ENCODE assay signal across 1 cellular context in genomic region chr1:209674957-209675566, GRCh38.
TF ChIP-seq lines count a peak whose summit lies in the region.

G0S2 (plus strand) TSS chr1:209675412; CDS start chr1:209675685, 273 bp downstream.

TF ChIP-seq in K562, 482 proteins besides CTCF, POLR2A, EP300 and RAD21 (continued from another document and continues in another):
- no peak; the same call in 1 of the 2 replicates for TF ChIP-seq TFE3 (CRISPR knock-in tag; IDR thresholded peaks at IDR 0.05)
- no peak for TF ChIP-seq HNRNPK (IDR thresholded peaks at IDR 0.05; ENCODE audit: low read depth, low read length, poor library complexity, severe bottlenecking)
- TF ChIP-seq ZNF232 (CRISPR knock-in tag; IDR thresholded peaks at IDR 0.05), result peak; percentile 30; the same call in 1 of the 2 replicates
- TF ChIP-seq USF2 (CRISPR knock-in tag; IDR thresholded peaks at IDR 0.05), result no peak
- TF ChIP-seq ZEB2 (IDR thresholded peaks at IDR 0.05), result no peak
- peak; percentile 53; the same call in 1 of the 2 replicates for TF ChIP-seq CREB3L1 (IDR thresholded peaks at IDR 0.05; ENCODE audit: borderline replicate concordance, low read depth)
- TF ChIP-seq ARID1B (IDR thresholded peaks at IDR 0.05), result peak; percentile 42; the same call in 1 of the 2 replicates
- TF ChIP-seq NCOR1 (IDR thresholded peaks at IDR 0.05), result no peak
- no peak for TF ChIP-seq CREM (IDR thresholded peaks at IDR 0.05; ENCODE audit: low read depth)
- peak; percentile 81; the same call in 1 of the 2 replicates for TF ChIP-seq RNF2 (IDR thresholded peaks at IDR 0.05)
- TF ChIP-seq ZNF354B (CRISPR knock-in tag; IDR thresholded peaks at IDR 0.05), result no peak
- peak; percentile 96 for TF ChIP-seq POLR2H (tag; IDR thresholded peaks at IDR 0.05; ENCODE audit: low read depth)
- no peak for TF ChIP-seq BDP1 (IDR thresholded peaks at IDR 0.05; ENCODE audit: insufficient read depth, insufficient read length)
- TF ChIP-seq EP400 (IDR thresholded peaks at IDR 0.05), result peak; percentile 59; the same call in 1 of the 2 replicates
- TF ChIP-seq ZNF318 (IDR thresholded peaks at IDR 0.05; ENCODE audit: borderline replicate concordance in 1 of 2, low read depth in 1 of 2), result no peak; a peak in 1 of 4 replicates
- no peak for TF ChIP-seq CBX5 (IDR thresholded peaks at IDR 0.05; ENCODE audit: borderline replicate concordance, low read depth)
- 0 out of 2 replicates have a peak, but pooled peaks have one; percentile 5 for TF ChIP-seq GMEB1 (CRISPR knock-in tag; IDR thresholded peaks at IDR 0.05)
- no peak for TF ChIP-seq MTA2 (IDR thresholded peaks at IDR 0.05; ENCODE audit: low read depth)
- TF ChIP-seq HOXB6 (CRISPR knock-in tag; IDR thresholded peaks at IDR 0.05; ENCODE audit: borderline replicate concordance), result no peak
- TF ChIP-seq RBFOX2 (IDR thresholded peaks at IDR 0.05; ENCODE audit: low read depth, low read length), result peak; percentile 93
- TF ChIP-seq FOXP4 (CRISPR knock-in tag; IDR thresholded peaks at IDR 0.05; ENCODE audit: borderline replicate concordance), result no peak
- TF ChIP-seq ZNF639 (CRISPR knock-in tag; conservative IDR thresholded peaks at IDR 0.05 in 1 of 2, IDR thresholded peaks at IDR 0.05 in 1 of 2), result peak in 1 of 2 experiments; percentile 44; a peak in 1 of 4 replicates
- no peak; the same call in 1 of the 2 replicates for TF ChIP-seq ZNF584 (CRISPR knock-in tag; IDR thresholded peaks at IDR 0.05; ENCODE audit: low read depth)
- TF ChIP-seq SMAD1 (IDR thresholded peaks at IDR 0.05; ENCODE audit: low read depth, low read length, partially characterized antibody), result peak; percentile 33
- peak; percentile 42; the same call in 1 of the 2 replicates for TF ChIP-seq KLF13 (tag; IDR thresholded peaks at IDR 0.05; ENCODE audit: borderline replicate concordance, low read depth)
- peak; percentile 100 for TF ChIP-seq HES1 (IDR thresholded peaks at IDR 0.05; ENCODE audit: low read depth)
- TF ChIP-seq MAFK (IDR thresholded peaks at IDR 0.05; ENCODE audit: low read length), result no peak
- TF ChIP-seq BRD4 (IDR thresholded peaks at IDR 0.05), result no peak; the same call in 1 of the 2 replicates
- TF ChIP-seq MLX (CRISPR knock-in tag; conservative IDR thresholded peaks at IDR 0.05), result peak; percentile 99 to 100
- TF ChIP-seq EZH2 (IDR thresholded peaks at IDR 0.05; ENCODE audit: borderline replicate concordance, low read depth, low read length), result no peak
- TF ChIP-seq ZBTB5 (IDR thresholded peaks at IDR 0.05), result no peak
- TF ChIP-seq SAFB (IDR thresholded peaks at IDR 0.05; ENCODE audit: borderline replicate concordance, low read depth, low read length), result no peak
- TF ChIP-seq NFIC (IDR thresholded peaks at IDR 0.05), result no peak
- TF ChIP-seq PYGO2 (tag; IDR thresholded peaks at IDR 0.05), result no peak
- TF ChIP-seq SRSF1 (IDR thresholded peaks at IDR 0.05; ENCODE audit: low read depth, low read length), result no peak
- no peak for TF ChIP-seq SRSF9 (IDR thresholded peaks at IDR 0.05; ENCODE audit: borderline replicate concordance, low read depth, low read length)
- TF ChIP-seq ZNF197 (CRISPR knock-in tag; IDR thresholded peaks at IDR 0.05; ENCODE audit: low read depth), result peak; percentile 72
- TF ChIP-seq SRSF7 (optimal IDR thresholded peaks at IDR 0.05; ENCODE audit: low read depth, low read length), result no peak
